Comparison of ENCODE assay signal across 8 cellular contexts in genomic region chr3:182795383-182795782, GRCh38.
DNase-seq lines count a peak whose midpoint lies in the region; ATAC-seq and TF ChIP-seq lines count a peak whose summit lies in the region.

No MANE protein-coding gene starts in this region.

- H3K4me1 ChIP-seq in parathyroid adenoma = peaks cover 4% of the 10 kb centered on the region

- peaks cover 13% of the 10 kb centered on the region for H3K79me2 ChIP-seq in parathyroid adenoma

- no peaks in the 10 kb centered on the region for H3K9me3 ChIP-seq in parathyroid adenoma (ENCODE audit: control insufficient read depth, low read length)

- H3K27me3 ChIP-seq in parathyroid adenoma (ENCODE audit: control insufficient read depth, insufficient read depth, low read length) = no peaks in the 10 kb centered on the region

- no peak overlapping the region for H3K27ac ChIP-seq in parathyroid adenoma

- DNase-seq in stimulated activated CD4-positive, alpha-beta T cell treated with anti-CD3 and anti-CD28 coated beads, Interleukin-1b, Interleukin-23, amount 100 ng/mL, for 48 hours = peak; percentile 21
- DNase-seq in stimulated activated CD4-positive, alpha-beta T cell treated with anti-CD3 and anti-CD28 coated beads, Interleukin-12 subunit alpha, Interleukin-12 subunit beta, amount 100 ng/mL, for 4 hours = no peak
- DNase-seq in T-helper 1 cell = peak in 4 of 5 donors; percentile 21 to 80 (median 36)
- peak; percentile 34 for DNase-seq in effector CD4-positive, alpha-beta T cell
- DNase-seq in NCI-H82 (lab: John Stamatoyannopoulos, UW) = no peak
- DNase-seq in hippocampal formation (lab: John Stamatoyannopoulos, UW) = no peak

- H3K4me2 ChIP-seq in parathyroid adenoma (ENCODE audit: low read length) = peak overlapping the region; percentile 62

- H2AFZ ChIP-seq in parathyroid adenoma = no peak overlapping the region

- no peak for TF ChIP-seq CTCF in parathyroid adenoma (IDR thresholded peaks at IDR 0.05)

- H3K9ac ChIP-seq in parathyroid adenoma = no peak overlapping the region

- peak; percentile 23 for ATAC-seq in HG03342 (IDR thresholded peaks at IDR 0.05; ENCODE audit: unreplicated experiment)

- H3K36me3 ChIP-seq in parathyroid adenoma (ENCODE audit: control insufficient read depth, insufficient read depth, low read length) = no peaks in the 10 kb centered on the region

- peak overlapping the region; percentile 85 for H3K4me3 ChIP-seq in parathyroid adenoma (ENCODE audit: low read depth, low read length)

Comparison
In these comparisons a context has a peak if more than half of its experiments do, and no peak if none do; other contexts are left out.
1. DNase-seq: peak in stimulated activated CD4-positive, alpha-beta T cell treated with anti-CD3 and anti-CD28 coated beads, Interleukin-1b, Interleukin-23, amount 100 ng/mL, for 48 hours (single experiment), T-helper 1 cell (4 of 5) and effector CD4-positive, alpha-beta T cell (single experiment); none in stimulated activated CD4-positive, alpha-beta T cell treated with anti-CD3 and anti-CD28 coated beads, Interleukin-12 subunit alpha, Interleukin-12 subunit beta, amount 100 ng/mL, for 4 hours (single experiment), NCI-H82 (single experiment) and hippocampal formation (0 of 2).